In genomic region chr14:97827746-97828145, GRCh38 we compare ENCODE assay signal across 22 cellular contexts.
"Had no signal": no experiment of that assay in that cellular context is flagged by ENCODE, and none has a peak within 500 bp of the region (broad histone marks: within the 10 kb centered on the region; RNA-seq: fewer than 3 reads in every experiment).

No MANE protein-coding gene starts in this region.

- H3K9me3 ChIP-seq: ascending aorta had no signal

- H3K36me3 ChIP-seq: ascending aorta had no signal

- DNase-seq: activated CD4-positive, alpha-beta T cell treated with anti-CD3 and anti-CD28 coated beads, Interleukin-2, amount 10 ng/mL, durations not matched to agents 24 days and 14 days; activated CD4-positive, alpha-beta T cell treated with anti-CD3 and anti-CD28 coated beads, Interleukin-2, amount 50 U/mL, for 48 hours; activated CD8-positive, alpha-beta memory T cell treated with anti-CD3 and anti-CD28 coated beads, Interleukin-2, amount 10 ng/mL, durations not matched to agents 7 days and 5 days; activated effector memory CD4-positive, alpha-beta T cell treated with anti-CD3 and anti-CD28 coated beads, Interleukin-2, amount 50 U/mL, for 16 hours; activated naive CD4-positive, alpha-beta T cell treated with Interleukin-2 at 50 U/mL for 16 hours; activated naive CD8-positive, alpha-beta T cell treated with anti-CD3 and anti-CD28 coated beads, Interleukin-2, amount 50 U/mL, for 24 hours; activated T-cell treated with anti-CD3 and anti-CD28 coated beads, Interleukin-2, amount 50 U/mL, for 4 hours; amniotic stem cell; KG1; MV-4-11; NCI-H1105; NCI-H1436; NCI-H1694 treated with DMSO at 0.1 percent for 48 hours; NCI-H2081; NCI-H446; NCI-H524; T-helper 1 cell had no signal

- H3K4me1 ChIP-seq: ascending aorta had no signal

- H3K27ac ChIP-seq: ascending aorta, SK-N-MC had no signal

- H3K4me3 ChIP-seq: ascending aorta, SK-N-MC had no signal

- ATAC-seq: activated CD4-positive, CD25-positive, alpha-beta regulatory T cell treated with anti-CD3 and anti-CD28 coated beads, Interleukin-2, amount 50 U/mL, for 24 hours; activated CD8-positive, alpha-beta memory T cell treated with anti-CD3 and anti-CD28 coated beads, Interleukin-2, amount 10 ng/mL, durations not matched to agents 7 days and 5 days; activated naive CD4-positive, alpha-beta T cell treated with anti-CD3 and anti-CD28 coated beads, Interleukin-2, amount 50 U/mL, for 72 hours; activated naive CD8-positive, alpha-beta T cell treated with anti-CD3 and anti-CD28 coated beads, Interleukin-2, amount 50 U/mL, for 24 hours; activated T-cell treated with anti-CD3 and anti-CD28 coated beads, Interleukin-2, amount 50 U/mL, for 4 hours; Right ventricle myocardium inferior had no signal

- H3K27me3 ChIP-seq: ascending aorta had no signal
